ENCODE assay signal across 19 cellular contexts in genomic region chr7:123637203-123637602, GRCh38. TPM values are rescaled to one million over a fixed set of nuclear protein-coding genes. Genes with fewer than 3 reads are reported as not detected.
DNase-seq lines count a peak whose midpoint lies in the region; ATAC-seq, FAIRE-seq and TF ChIP-seq lines count a peak whose summit lies in the region.
"Had no signal": no experiment of that assay in that cellular context is flagged by ENCODE, and none has a peak within 500 bp of the region (broad histone marks: within the 10 kb centered on the region; RNA-seq: fewer than 3 reads in every experiment).

No MANE protein-coding gene starts in this region.

- H3K9me3 Mint-ChIP-seq in progenitor cell of endocrine pancreas (ENCODE audit: low read depth) = peaks cover 6% of the 10 kb centered on the region
- no peaks in the 10 kb centered on the region for H3K9me3 Mint-ChIP-seq in T-helper 2 cell treated with Interferon-gamma antibody and Interleukin-4, amounts not matched to agents 5 μg/mL and 100 μg/mL, for 36 hours

- no peaks in the 10 kb centered on the region for H3K36me3 Mint-ChIP-seq in progenitor cell of endocrine pancreas (ENCODE audit: insufficient read depth)
- no peaks in the 10 kb centered on the region for H3K36me3 Mint-ChIP-seq in T-helper 2 cell treated with Interferon-gamma antibody and Interleukin-4, amounts not matched to agents 5 μg/mL and 100 μg/mL, for 36 hours (ENCODE audit: low read depth)

- peaks cover 8% of the 10 kb centered on the region for H3K4me1 Mint-ChIP-seq in progenitor cell of endocrine pancreas (ENCODE audit: low read depth)
- H3K4me1 Mint-ChIP-seq in T-helper 2 cell treated with Interferon-gamma antibody and Interleukin-4, amounts not matched to agents 5 μg/mL and 100 μg/mL, for 36 hours (ENCODE audit: low read depth) = no peaks in the 10 kb centered on the region

- CTCF ChIA-PET in SK-N-SH (lab: Yijun Ruan, JAX) (interaction anchor here (0.7 to 5.2 kb wide), 23 partner anchors 8 to 476 kb away, joined by 3 to 61 read pairs (median 8); partner anchors contain the start of genes LMOD2 and NDUFA5), endothelial cell of umbilical vein (lab: Charles Lee) (interaction anchor here (1.0 to 4.7 kb wide), 17 partner anchors 9 to 234 kb away, joined by 3 to 85 read pairs (median 6); partner anchors contain the start of gene NDUFA5)

- H3K4me2 ChIP-seq in SK-N-SH = no peak overlapping the region
- H3K4me2 ChIP-seq in endothelial cell of umbilical vein (ENCODE audit: insufficient read depth, low read length) = no peak overlapping the region

- TF ChIP-seq POLR2A in endothelial cell of umbilical vein (IDR thresholded peaks at IDR 0.05; ENCODE audit: low read depth, low read length) = no peak

- H3K27me3 ChIP-seq in SK-N-SH (ENCODE audit: insufficient read depth) = no peaks in the 10 kb centered on the region
- no peaks in the 10 kb centered on the region for H3K27me3 ChIP-seq in endothelial cell of umbilical vein (ENCODE audit: control insufficient read depth in 2 of 2, insufficient read depth in 2 of 2, low read length in 2 of 2)
- H3K27me3 ChIP-seq: Peyer's patch had no signal

- H3K4me3 ChIP-seq in SK-N-SH (ENCODE audit: low read depth in 2 of 2, low read length in 1 of 2) = no peak overlapping the region
- H3K4me3 ChIP-seq in endothelial cell of umbilical vein (replicated peaks in 1 of 3; ENCODE audit: insufficient read depth in 1 of 3, low read depth in 1 of 3, low read length in 3 of 3) = no peak overlapping the region
- H3K4me3 ChIP-seq: Peyer's patch had no signal

- WGBS in SK-N-SH (ENCODE audit: low lambda C conversion rate) = 68% methylated on average over 3 of the region's 3 CpGs

- POLR2A ChIA-PET in SK-N-SH (lab: Yijun Ruan, JAX) (no interaction called here), endothelial cell of umbilical vein (lab: Charles Lee) (no interaction called here)

- peak; percentile 37 for FAIRE-seq in endothelial cell of umbilical vein (lab: Jason Lieb, UNC)

- peak overlapping the region; percentile 46 for H3K27ac Mint-ChIP-seq in progenitor cell of endocrine pancreas
- H3K27ac Mint-ChIP-seq in T-helper 2 cell treated with Interferon-gamma antibody and Interleukin-4, amounts not matched to agents 5 μg/mL and 100 μg/mL, for 36 hours = no peak overlapping the region

- no peaks in the 10 kb centered on the region for H3K9me2 ChIP-seq in SK-N-SH

- peak; percentile 24; the same call in 1 of the 3 replicates for ATAC-seq in SK-N-SH treated with all-trans-retinoic acid at 6 μM for 48 hours

- H3K27ac ChIP-seq in SK-N-SH (ENCODE audit: low read depth in 2 of 2, low read length in 1 of 2) (no peak overlapping the region), endothelial cell of umbilical vein (ENCODE audit: insufficient read depth, low read depth, low read length) (no peak overlapping the region)
- H3K27ac ChIP-seq: Peyer's patch had no signal

- no peaks in the 10 kb centered on the region for H3K9me3 ChIP-seq in SK-N-SH
- H3K9me3 ChIP-seq in endothelial cell of umbilical vein (replicated peaks; ENCODE audit: control insufficient read depth, insufficient read depth, low read length) = no peaks in the 10 kb centered on the region
- H3K9me3 ChIP-seq: Peyer's patch had no signal

- no TSS peak for BruUV-seq in endothelial cell of umbilical vein (replicated peaks; lab: Mats Ljungman, UMichigan)

- dilution Hi-C loops in endothelial cell of umbilical vein (cut with MboI; ENCODE audit: extremely low pct_ligation_motif_present, low sequenced_read_pairs) = no loop called here

- H4K20me1 ChIP-seq in SK-N-SH (ENCODE audit: insufficient read depth) (no peaks in the 10 kb centered on the region), endothelial cell of umbilical vein (replicated peaks; ENCODE audit: control insufficient read depth, extremely low read depth, insufficient read depth, low read length) (no peaks in the 10 kb centered on the region)

- TF ChIP-seq EP300 in SK-N-SH (IDR thresholded peaks at IDR 0.05; ENCODE audit: borderline replicate concordance in 1 of 2, low read depth in 1 of 2, low read length in 1 of 2) = no peak

- H3K79me2 ChIP-seq in SK-N-SH (ENCODE audit: insufficient read depth) (no peaks in the 10 kb centered on the region), endothelial cell of umbilical vein (ENCODE audit: control insufficient read depth, insufficient read depth, low read length) (no peaks in the 10 kb centered on the region)

- intact Hi-C loops in endothelial cell of umbilical vein (cut with micrococcal nuclease) = loop anchor here (5.0 to 10.0 kb wide), 3 partner anchors 280 to 1718 kb away; no protein-coding TSS in a partner anchor

- no peak overlapping the region for H3K9ac ChIP-seq in SK-N-SH
- no peak overlapping the region for H3K9ac ChIP-seq in endothelial cell of umbilical vein (replicated peaks; ENCODE audit: extremely low read depth, insufficient read depth, low read length)

- no peak for TF ChIP-seq CTCF in SK-N-SH (IDR thresholded peaks at IDR 0.05)
- TF ChIP-seq CTCF in endothelial cell of umbilical vein (IDR thresholded peaks at IDR 0.05; ENCODE audit: extremely low read depth in 1 of 2, insufficient read depth in 1 of 2, low read depth in 1 of 2, low read length in 2 of 2) = no peak
- no peak for TF ChIP-seq CTCF in progenitor cell of endocrine pancreas (IDR thresholded peaks at IDR 0.05; ENCODE audit: unreplicated experiment)

- peaks cover 16% of the 10 kb centered on the region for H3F3A ChIP-seq in SK-N-SH (replicated peaks; ENCODE audit: insufficient read depth)

- no peaks in the 10 kb centered on the region for H3K27me3 Mint-ChIP-seq in progenitor cell of endocrine pancreas
- peaks cover 14% of the 10 kb centered on the region for H3K27me3 Mint-ChIP-seq in T-helper 2 cell treated with Interferon-gamma antibody and Interleukin-4, amounts not matched to agents 5 μg/mL and 100 μg/mL, for 36 hours (ENCODE audit: low read depth)

- H3K4me3 Mint-ChIP-seq in progenitor cell of endocrine pancreas (ENCODE audit: low read depth) = no peak overlapping the region
- no peak overlapping the region for H3K4me3 Mint-ChIP-seq in T-helper 2 cell treated with Interferon-gamma antibody and Interleukin-4, amounts not matched to agents 5 μg/mL and 100 μg/mL, for 36 hours

- H3K9me1 ChIP-seq in endothelial cell of umbilical vein (replicated peaks; ENCODE audit: control insufficient read depth, extremely low read depth, insufficient read depth, low read length) = no peaks in the 10 kb centered on the region

- DNase-seq in SK-N-SH (no peak), NCI-H69 (lab: John Stamatoyannopoulos, UW) (peak; percentile 27), endothelial cell of umbilical vein (ENCODE audit: low read depth, low spot score) (no peak), progenitor cell of endocrine pancreas (ENCODE audit: low spot score, unreplicated experiment) (no peak), SHP77 (lab: John Stamatoyannopoulos, UW) (no peak), glomerular visceral epithelial cell (ENCODE audit: extremely low spot score) (no peak)
- DNase-seq in T-helper 2 cell treated with Interferon-gamma antibody and Interleukin-4, amounts not matched to agents 5 μg/mL and 100 μg/mL, for 36 hours (ENCODE audit: low spot score) = no peak
- DNase-seq: activated CD4-positive, alpha-beta T cell treated with anti-CD3 and anti-CD28 coated beads, Interleukin-2, amount 50 U/mL, for 48 hours; anterior cingulate cortex; COR-L47; dermis blood vessel endothelial cell; KG1; NCI-H1436; occipital lobe; Peyer's patch; stimulated activated CD4-positive, alpha-beta T cell treated with anti-CD3 and anti-CD28 coated beads, Interleukin-12 subunit alpha, Interleukin-12 subunit beta, amount 100 ng/mL, for 4 hours; T1000 had no signal

- H3K36me3 ChIP-seq in SK-N-SH (replicated peaks in 1 of 2; ENCODE audit: control insufficient read depth in 1 of 2, insufficient read depth in 2 of 2, low read length in 1 of 2) (no peaks in the 10 kb centered on the region), endothelial cell of umbilical vein (ENCODE audit: control insufficient read depth in 2 of 2, extremely low read depth in 1 of 2, insufficient read depth in 2 of 2, low read length in 2 of 2) (no peaks in the 10 kb centered on the region)
- H3K36me3 ChIP-seq: Peyer's patch had no signal

- no peak overlapping the region for H2AFZ ChIP-seq in SK-N-SH (ENCODE audit: low read depth)
- peak overlapping the region; percentile 8 for H2AFZ ChIP-seq in endothelial cell of umbilical vein (ENCODE audit: low read depth, low read length)

- H3K4me1 ChIP-seq in SK-N-SH (ENCODE audit: control insufficient read depth in 1 of 2, insufficient read depth in 2 of 2, low read depth in 1 of 2, low read length in 1 of 2) = peaks cover 3 to 4% of the 10 kb centered on the region in 2 experiments; a peak in 2 of 4 replicates
- peaks cover 28% of the 10 kb centered on the region for H3K4me1 ChIP-seq in endothelial cell of umbilical vein (ENCODE audit: control insufficient read depth, extremely low read depth, insufficient read depth, low read length)
- H3K4me1 ChIP-seq: Peyer's patch had no signal

- TF ChIP-seq RAD21 in SK-N-SH (IDR thresholded peaks at IDR 0.05; ENCODE audit: low read length) = no peak

RNA-seq across cellular contexts. Expression of gene LMOD2, which starts 18.5 kb away (rescaled TPM):
- polyA plus RNA-seq in SK-N-SH (2012; rRNA removed) (0.05 TPM in 1 of 2 replicates, not detected in the other), endothelial cell of umbilical vein (not detected in 2 replicates)
- 0.01 TPM in 1 of 2 replicates, not detected in the other for polyA plus RNA-seq in SK-N-SH (2012; cell fraction: cytosol; rRNA removed)
- not detected in 2 replicates for polyA plus RNA-seq in SK-N-SH (2012; cell fraction: nucleus; rRNA removed)
- total RNA-seq in endothelial cell of umbilical vein (not detected in 2 replicates), progenitor cell of endocrine pancreas (not detected in 2 replicates)
- polyA plus RNA-seq in endothelial cell of umbilical vein (2011; cell fraction: cytosol; rRNA removed) = 0.03 TPM in 1 of 2 replicates, not detected in the other
- polyA plus RNA-seq in endothelial cell of umbilical vein (2011; cell fraction: nucleus; rRNA removed) = 0.08 TPM in 1 of 2 replicates, not detected in the other
- not detected in 2 replicates for polyA plus RNA-seq in endothelial cell of umbilical vein (2012)
- polyA minus RNA-seq in endothelial cell of umbilical vein = not detected in 2 replicates
- not detected for polyA minus RNA-seq in endothelial cell of umbilical vein (2011; cell fraction: cytosol; rRNA and poly(A)+ RNA removed)
- polyA minus RNA-seq in endothelial cell of umbilical vein (2011; cell fraction: nucleus; rRNA and poly(A)+ RNA removed) = not detected in 2 replicates
- total RNA-seq: dermis blood vessel endothelial cell, NCI-H460, occipital lobe, Peyer's patch had no signal

RNA-seq across cellular contexts. Expression of gene ASB15, which starts 35.6 kb away (rescaled TPM):
- polyA plus RNA-seq in SK-N-SH (2012; rRNA removed) = not detected in 2 replicates
- not detected in 2 replicates for polyA plus RNA-seq in SK-N-SH (2012; cell fraction: cytosol; rRNA removed)
- not detected in 2 replicates for polyA plus RNA-seq in SK-N-SH (2012; cell fraction: nucleus; rRNA removed)
- not detected in 2 replicates for total RNA-seq in endothelial cell of umbilical vein
- not detected in 2 replicates for polyA plus RNA-seq in endothelial cell of umbilical vein
- not detected in 2 replicates for polyA plus RNA-seq in endothelial cell of umbilical vein (2011; cell fraction: cytosol; rRNA removed)
- polyA plus RNA-seq in endothelial cell of umbilical vein (2011; cell fraction: nucleus; rRNA removed) = not detected in 2 replicates
- polyA plus RNA-seq in endothelial cell of umbilical vein (2012) = not detected in 2 replicates
- polyA minus RNA-seq in endothelial cell of umbilical vein = not detected in 2 replicates
- not detected for polyA minus RNA-seq in endothelial cell of umbilical vein (2011; cell fraction: cytosol; rRNA and poly(A)+ RNA removed)
- polyA minus RNA-seq in endothelial cell of umbilical vein (2011; cell fraction: nucleus; rRNA and poly(A)+ RNA removed) = not detected in 2 replicates
- not detected in 2 replicates for total RNA-seq in progenitor cell of endocrine pancreas
- total RNA-seq: dermis blood vessel endothelial cell, NCI-H460, occipital lobe, Peyer's patch had no signal
